Comparison of ENCODE assay signal across 8 cellular contexts in the genomic region with DNA sequence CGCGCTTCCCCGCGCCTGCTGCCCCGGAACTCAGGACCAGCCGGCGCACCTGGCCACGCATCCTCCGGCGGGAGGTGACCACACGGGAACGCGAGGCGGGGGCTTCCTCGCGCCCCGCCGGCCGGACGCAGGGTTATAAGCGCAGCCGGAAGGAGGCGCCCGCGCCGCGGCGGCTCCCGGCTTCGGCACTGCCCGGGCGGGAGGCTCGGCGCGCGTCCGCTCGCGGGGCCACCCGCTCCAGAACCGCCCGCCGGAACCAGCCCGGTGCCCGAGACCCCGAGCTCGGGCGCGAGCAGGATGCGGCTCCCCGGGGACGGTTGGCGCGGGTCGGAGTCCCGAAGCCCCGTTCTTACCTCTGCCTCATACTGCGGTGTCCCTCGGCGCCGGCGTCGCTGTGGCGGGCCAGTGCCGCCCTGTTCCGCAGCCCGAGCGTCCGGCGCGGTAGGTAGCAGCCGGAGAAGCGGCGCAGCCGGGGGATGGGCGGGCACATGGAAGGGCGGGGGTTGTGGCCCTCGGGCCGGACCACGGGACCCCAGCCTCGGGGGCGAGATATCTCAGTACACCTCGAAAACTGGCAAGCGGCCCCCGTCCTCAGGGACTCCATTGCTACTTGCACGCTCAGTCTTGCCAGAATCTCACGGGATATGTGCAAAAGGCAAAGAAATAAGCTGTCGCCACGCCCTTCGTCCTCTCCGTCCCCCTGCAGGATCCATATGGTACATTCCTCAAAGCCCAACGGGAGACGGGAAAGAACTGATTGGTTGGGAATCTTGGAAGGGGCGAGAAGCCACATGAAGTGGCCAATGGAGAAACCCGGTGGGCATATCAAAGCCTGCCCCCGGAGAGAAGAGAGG. TPM values are rescaled to one million over a fixed set of nuclear protein-coding genes. Genes with fewer than 3 reads are reported as not detected.
DNase-seq lines count a peak whose midpoint lies in the region; ATAC-seq and TF ChIP-seq lines count a peak whose summit lies in the region.

No MANE protein-coding gene starts in this region.

- H3K27ac ChIP-seq in right cardiac atrium (ENCODE audit: low read length) (peak overlapping the region; percentile 90), vagina (peak overlapping the region; percentile 89)

- H3K9me3 ChIP-seq in BE2C, result no peaks in the 10 kb centered on the region
- H3K9me3 ChIP-seq in right cardiac atrium (ENCODE audit: control insufficient read depth, low read length), result no peaks in the 10 kb centered on the region
- H3K9me3 ChIP-seq in vagina, result no peaks in the 10 kb centered on the region

- in situ Hi-C loops in astrocyte of the spinal cord (cut with HindIII; ENCODE audit: low sequenced_read_pairs), result no loop called here

- ATAC-seq in right cardiac atrium, result peak; percentile 97 to 98

- DNase-seq in BE2C (peak; percentile 94), GOT3 (lab: John Stamatoyannopoulos, UW) (peak; percentile 82), NCI-H2029 treated with DMSO at 0.1 percent for 48 hours (lab: John Stamatoyannopoulos, UW) (peak; percentile 93), T1000 (lab: John Stamatoyannopoulos, UW) (peak; percentile 89), astrocyte of the spinal cord (ENCODE audit: low read depth, low spot score) (peak; percentile 99), right cardiac atrium (peak; percentile 92 to 96 (median 95)), posterior vena cava (ENCODE audit: low spot score) (peak; percentile 96), vagina (ENCODE audit: extremely low spot score in 2 of 2) (peak in 1 of 2 donors; percentile 96)

- H3K36me3 ChIP-seq in BE2C (no peaks in the 10 kb centered on the region), vagina (no peaks in the 10 kb centered on the region)

- no peaks in the 10 kb centered on the region for H3K27me3 ChIP-seq in BE2C
- no peaks in the 10 kb centered on the region for H3K27me3 ChIP-seq in right cardiac atrium (ENCODE audit: control insufficient read depth, insufficient read depth)
- no peaks in the 10 kb centered on the region for H3K27me3 ChIP-seq in vagina

- intact Hi-C loops in right cardiac atrium (cut with DNase I), result loop anchor here in 3 of 4 donors (5.0 to 10.0 kb wide), 3 partner anchors 84 to 106 kb away; no protein-coding TSS in a partner anchor
- intact Hi-C loops in posterior vena cava (cut with DNase I), result loop anchor here in 1 of 2 donors (10.0 kb wide), 1 partner anchor 86 kb away; no protein-coding TSS in a partner anchor
- intact Hi-C loops in vagina (cut with DNase I), result no loop called here

- peak in 1 of 2 donors; percentile 62 for TF ChIP-seq POLR2A in vagina (IDR thresholded peaks at IDR 0.05)

- H3K4me3 ChIP-seq in BE2C (ENCODE audit: low read depth, low read length) (peak overlapping the region; percentile 79), astrocyte of the spinal cord (ENCODE audit: low read depth, low read length) (peak overlapping the region; percentile 60), right cardiac atrium (ENCODE audit: low read length) (peak overlapping the region; percentile 69), vagina (peak overlapping the region; percentile 80 to 89)

- WGBS in right cardiac atrium, result under 1% methylated on average over 96 of the region's 96 CpGs

- H3K4me1 ChIP-seq in BE2C (no peaks in the 10 kb centered on the region), right cardiac atrium (ENCODE audit: control insufficient read depth, insufficient read depth, low read length) (peaks cover 2% of the 10 kb centered on the region), vagina (peaks cover 21% of the 10 kb centered on the region)

- peak; percentile 31; the same call in 1 of the 2 replicates for TF ChIP-seq CTCF in BE2C (IDR thresholded peaks at IDR 0.05; ENCODE audit: low read depth, low read length)
- TF ChIP-seq CTCF in astrocyte of the spinal cord (IDR thresholded peaks at IDR 0.05; ENCODE audit: low read depth, low read length), result peak; percentile 42
- TF ChIP-seq CTCF in vagina (IDR thresholded peaks at IDR 0.05), result peak in 2 of 3 experiments; percentile 31 to 53

RNA-seq across cellular contexts. Expression of a gene that starts 23.1 kb away (rescaled TPM):
- polyA plus RNA-seq in BE2C (2012; ENCODE audit: insufficient read depth, insufficient read length, low read depth), result 34.3 TPM
- total RNA-seq in right cardiac atrium, result 100 to 1,000 TPM in 1 of 4 donors, 10 to 100 TPM in 3; 72.1 to 105 (median 79.1) TPM
- 30.4 TPM for polyA plus RNA-seq in right cardiac atrium
- 100 to 1,000 TPM; 106 to 114 TPM for total RNA-seq in posterior vena cava
- 35.1 TPM for total RNA-seq in vagina
